ENCODE assay signal across 37 cellular contexts in genomic region chr7:23586159-23586558, GRCh38.
"Had no signal": no experiment of that assay in that cellular context is flagged by ENCODE, and none has a peak within 500 bp of the region (broad histone marks: within the 10 kb centered on the region; RNA-seq: fewer than 3 reads in every experiment).

No MANE protein-coding gene starts in this region.

- H3K4me1 Mint-ChIP-seq: activated B cell treated with CpG ODN at 0.5 μM for 24 hours; activated CD4-positive, alpha-beta T cell treated with anti-CD3 and anti-CD28 coated beads, Interleukin-2, amount 10 ng/mL, durations not matched to agents 24 days and 14 days; activated naive CD8-positive, alpha-beta T cell treated with anti-CD3 and anti-CD28 coated beads for 36 hours; activated T-helper 17 cell treated with anti-CD3 and anti-CD28 coated beads, Interleukin-2, amount 50 U/mL, for 72 hours had no signal

- ATAC-seq: activated CD8-positive, alpha-beta T cell treated with anti-CD3 and anti-CD28 coated beads for 36 hours; activated naive CD4-positive, alpha-beta T cell treated with anti-CD3 and anti-CD28 coated beads, Interleukin-2, amount 50 U/mL, for 72 hours; activated T-cell treated with anti-CD3 and anti-CD28 coated beads, Interleukin-2, amount 50 U/mL, for 4 hours; activated T-cell treated with anti-CD3 and anti-CD28 coated beads, Interleukin-2, amount 50 U/mL, for 72 hours; activated T-helper 17 cell treated with anti-CD3 and anti-CD28 coated beads, Interleukin-2, amount 50 U/mL, for 72 hours; body of pancreas had no signal

- FAIRE-seq: astrocyte, TTC549 had no signal

- H3K27me3 Mint-ChIP-seq: activated B cell treated with CpG ODN at 0.5 μM for 24 hours; activated CD4-positive, alpha-beta memory T cell treated with anti-CD3 and anti-CD28 coated beads for 36 hours; activated CD8-positive, alpha-beta T cell treated with anti-CD3 and anti-CD28 coated beads for 36 hours; activated naive CD8-positive, alpha-beta T cell treated with anti-CD3 and anti-CD28 coated beads for 36 hours; activated T-helper 17 cell treated with anti-CD3 and anti-CD28 coated beads, Interleukin-2, amount 50 U/mL, for 72 hours had no signal

- H3K9me3 Mint-ChIP-seq: activated B cell treated with CpG ODN at 0.5 μM for 24 hours; activated CD4-positive, alpha-beta memory T cell treated with anti-CD3 and anti-CD28 coated beads for 36 hours; activated CD4-positive, alpha-beta T cell treated with anti-CD3 and anti-CD28 coated beads, Interleukin-2, amount 10 ng/mL, durations not matched to agents 24 days and 14 days; activated CD8-positive, alpha-beta T cell treated with anti-CD3 and anti-CD28 coated beads for 36 hours; activated naive CD4-positive, alpha-beta T cell treated with anti-CD3 and anti-CD28 coated beads for 36 hours; activated naive CD4-positive, alpha-beta T cell treated with anti-CD3 and anti-CD28 coated beads, Interleukin-2, amount 50 U/mL, for 72 hours; activated naive CD8-positive, alpha-beta T cell treated with anti-CD3 and anti-CD28 coated beads for 36 hours; activated T-cell treated with anti-CD3 and anti-CD28 coated beads, Interleukin-2, amount 50 U/mL, for 4 hours; activated T-cell treated with anti-CD3 and anti-CD28 coated beads, Interleukin-2, amount 50 U/mL, for 72 hours; activated T-helper 1 cell treated with anti-CD3 and anti-CD28 coated beads, Interleukin-12 subunit alpha, Interleukin-12 subunit beta, Interleukin-2, Interleukin-4 antibody, amounts not matched to agents 30 ng/mL and 10 ng/mL and 1 ng/mL, durations not matched to agents 14 hours and 24 hours and 36 hours; activated T-helper 17 cell treated with anti-CD3 and anti-CD28 coated beads, Interleukin-2, amount 50 U/mL, for 72 hours; T-helper 1 cell treated with Interleukin-12 subunit alpha and Interleukin-12 subunit beta and Interleukin-4 antibody, amounts not matched to agents 30 μg/mL and 1 μg/mL, for 36 hours; T-helper 2 cell treated with Interferon-gamma antibody and Interleukin-4, amounts not matched to agents 5 μg/mL and 100 μg/mL, for 36 hours had no signal

- H3K27ac ChIP-seq: adrenal gland, body of pancreas, brain microvascular endothelial cell, breast epithelium, VCaP had no signal

- H3K9me3 ChIP-seq: adrenal gland, body of pancreas, breast epithelium had no signal

- DNase-seq: activated B cell treated with CpG ODN at 0.5 μM for 24 hours; activated CD4-positive, alpha-beta memory T cell treated with anti-CD3 and anti-CD28 coated beads for 36 hours; activated CD4-positive, alpha-beta T cell treated with anti-CD3 and anti-CD28 coated beads for 4 hours; activated CD4-positive, alpha-beta T cell treated with anti-CD3 and anti-CD28 coated beads, Interleukin-2, amount 10 ng/mL, durations not matched to agents 24 days and 14 days; activated CD4-positive, alpha-beta T cell treated with anti-CD3 and anti-CD28 coated beads, Interleukin-2, amount 50 U/mL, for 1 hour; activated CD4-positive, alpha-beta T cell treated with anti-CD3 and anti-CD28 coated beads, Interleukin-2, amount 50 U/mL, for 4 hours; activated CD4-positive, CD25-positive, alpha-beta regulatory T cell treated with anti-CD3 and anti-CD28 coated beads, Interleukin-2, amount 50 U/mL, for 72 hours; activated CD8-positive, alpha-beta memory T cell treated with anti-CD3 and anti-CD28 coated beads, Interleukin-2, amount 50 U/mL, for 4 hours; activated CD8-positive, alpha-beta T cell treated with anti-CD3 and anti-CD28 coated beads for 36 hours; activated effector memory CD4-positive, alpha-beta T cell treated with anti-CD3 and anti-CD28 coated beads, Interleukin-2, amount 50 U/mL, for 16 hours; activated gamma-delta T cell treated with Interleukin-2 at 50 U/mL for 16 hours; activated naive CD4-positive, alpha-beta T cell; activated naive CD4-positive, alpha-beta T cell treated with anti-CD3 and anti-CD28 coated beads for 36 hours; activated naive CD4-positive, alpha-beta T cell treated with anti-CD3 and anti-CD28 coated beads, Interleukin-2, amount 50 U/mL, for 16 hours; activated naive CD8-positive, alpha-beta T cell treated with anti-CD3 and anti-CD28 coated beads for 36 hours; activated T-cell treated with anti-CD3 and anti-CD28 coated beads for 4 hours; activated T-cell treated with anti-CD3 and anti-CD28 coated beads, Interleukin-2, amount 50 U/mL, for 1 hour; activated T-cell treated with anti-CD3 and anti-CD28 coated beads, Interleukin-2, amount 50 U/mL, for 4 hours; activated T-cell treated with anti-CD3 and anti-CD28 coated beads, Interleukin-2, amount 50 U/mL, for 72 hours; adrenal gland; amniotic stem cell; aorta; body of pancreas; brain microvascular endothelial cell; central memory CD4-positive, alpha-beta T cell; T-helper 1 cell; T-helper 2 cell; T-helper 9 cell had no signal

- H3K4me1 ChIP-seq: adrenal gland, body of pancreas, breast epithelium had no signal

- H3K4me3 ChIP-seq: adrenal gland, body of pancreas, breast epithelium had no signal

- H3K27me3 ChIP-seq: adrenal gland, body of pancreas, brain microvascular endothelial cell, breast epithelium had no signal

- H3K36me3 ChIP-seq: adrenal gland, brain microvascular endothelial cell, breast epithelium had no signal

- H3K4me3 Mint-ChIP-seq: activated B cell treated with CpG ODN at 0.5 μM for 24 hours; activated CD4-positive, alpha-beta memory T cell treated with anti-CD3 and anti-CD28 coated beads for 36 hours; activated CD4-positive, alpha-beta T cell treated with anti-CD3 and anti-CD28 coated beads, Interleukin-2, amount 10 ng/mL, durations not matched to agents 24 days and 14 days; activated CD8-positive, alpha-beta T cell treated with anti-CD3 and anti-CD28 coated beads for 36 hours; activated naive CD4-positive, alpha-beta T cell treated with anti-CD3 and anti-CD28 coated beads for 36 hours; activated naive CD8-positive, alpha-beta T cell treated with anti-CD3 and anti-CD28 coated beads for 36 hours; activated T-cell treated with anti-CD3 and anti-CD28 coated beads, Interleukin-2, amount 50 U/mL, for 4 hours; activated T-cell treated with anti-CD3 and anti-CD28 coated beads, Interleukin-2, amount 50 U/mL, for 72 hours; activated T-helper 1 cell treated with anti-CD3 and anti-CD28 coated beads, Interleukin-12 subunit alpha, Interleukin-12 subunit beta, Interleukin-2, Interleukin-4 antibody, amounts not matched to agents 30 ng/mL and 10 ng/mL and 1 ng/mL, durations not matched to agents 14 hours and 24 hours and 36 hours; activated T-helper 17 cell treated with anti-CD3 and anti-CD28 coated beads, Interleukin-2, amount 50 U/mL, for 72 hours; T-helper 1 cell treated with Interleukin-12 subunit alpha and Interleukin-12 subunit beta and Interleukin-4 antibody, amounts not matched to agents 30 μg/mL and 1 μg/mL, for 36 hours; T-helper 2 cell treated with Interferon-gamma antibody and Interleukin-4, amounts not matched to agents 5 μg/mL and 100 μg/mL, for 36 hours had no signal

- H3K36me3 Mint-ChIP-seq: activated CD4-positive, alpha-beta memory T cell treated with anti-CD3 and anti-CD28 coated beads for 36 hours; activated naive CD4-positive, alpha-beta T cell treated with anti-CD3 and anti-CD28 coated beads, Interleukin-2, amount 50 U/mL, for 72 hours; activated naive CD8-positive, alpha-beta T cell treated with anti-CD3 and anti-CD28 coated beads for 36 hours had no signal

- H3K27ac Mint-ChIP-seq: activated B cell treated with CpG ODN at 0.5 μM for 24 hours; activated CD4-positive, alpha-beta memory T cell treated with anti-CD3 and anti-CD28 coated beads for 36 hours; activated CD4-positive, alpha-beta T cell treated with anti-CD3 and anti-CD28 coated beads, Interleukin-2, amount 10 ng/mL, durations not matched to agents 24 days and 14 days; activated CD8-positive, alpha-beta T cell treated with anti-CD3 and anti-CD28 coated beads for 36 hours; activated naive CD4-positive, alpha-beta T cell treated with anti-CD3 and anti-CD28 coated beads for 36 hours; activated naive CD4-positive, alpha-beta T cell treated with anti-CD3 and anti-CD28 coated beads, Interleukin-2, amount 50 U/mL, for 72 hours; activated naive CD8-positive, alpha-beta T cell treated with anti-CD3 and anti-CD28 coated beads for 36 hours; activated T-cell treated with anti-CD3 and anti-CD28 coated beads, Interleukin-2, amount 50 U/mL, for 72 hours; activated T-helper 1 cell treated with anti-CD3 and anti-CD28 coated beads, Interleukin-12 subunit alpha, Interleukin-12 subunit beta, Interleukin-2, Interleukin-4 antibody, amounts not matched to agents 30 ng/mL and 10 ng/mL and 1 ng/mL, durations not matched to agents 14 hours and 24 hours and 36 hours; activated T-helper 17 cell treated with anti-CD3 and anti-CD28 coated beads, Interleukin-2, amount 50 U/mL, for 72 hours; T-helper 1 cell treated with Interleukin-12 subunit alpha and Interleukin-12 subunit beta and Interleukin-4 antibody, amounts not matched to agents 30 μg/mL and 1 μg/mL, for 36 hours; T-helper 2 cell treated with Interferon-gamma antibody and Interleukin-4, amounts not matched to agents 5 μg/mL and 100 μg/mL, for 36 hours had no signal
